Comparison of ENCODE assay signal across 1 cellular context in the genomic region with DNA sequence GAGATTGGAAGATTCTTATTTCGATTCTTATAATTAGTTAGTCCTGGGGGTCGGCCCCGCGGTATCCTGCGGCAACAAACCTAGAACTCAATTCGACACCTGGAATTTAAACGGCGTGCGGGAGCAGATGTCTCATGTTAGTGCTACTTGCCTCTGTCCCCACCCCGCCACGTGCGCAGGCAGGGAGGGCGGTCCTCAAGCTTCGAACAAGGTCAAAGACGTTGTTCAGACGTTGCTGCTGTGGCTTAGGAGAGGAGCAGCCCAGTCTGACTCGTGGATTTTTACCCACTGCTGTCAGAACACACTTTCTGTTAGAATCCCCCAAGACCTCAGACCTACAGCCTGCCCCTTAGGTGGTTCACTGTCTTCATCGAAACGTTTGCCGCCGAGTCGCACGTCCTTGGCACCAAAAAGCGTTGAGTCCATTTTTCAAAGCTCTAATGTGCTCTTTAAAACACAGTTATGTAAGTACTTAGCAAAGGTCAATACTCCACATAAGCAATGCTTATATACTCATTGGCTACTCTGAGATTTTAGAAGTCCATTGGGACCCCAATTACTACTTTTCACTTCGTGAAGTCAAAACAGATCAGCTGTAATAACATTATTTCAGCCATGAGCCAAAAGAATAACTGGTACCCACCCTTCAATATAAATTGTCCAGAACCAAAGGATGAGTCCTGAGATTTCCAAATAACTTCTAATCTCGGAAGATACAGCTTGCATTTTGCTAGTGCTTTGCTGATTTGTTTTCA.
TF ChIP-seq lines count a peak whose summit lies in the region.

No MANE protein-coding gene starts in this region.

TF ChIP-seq in K562, 482 proteins besides CTCF, POLR2A, EP300 and RAD21 (continued from another document and continues in another):
- TF ChIP-seq, protein P1, sequence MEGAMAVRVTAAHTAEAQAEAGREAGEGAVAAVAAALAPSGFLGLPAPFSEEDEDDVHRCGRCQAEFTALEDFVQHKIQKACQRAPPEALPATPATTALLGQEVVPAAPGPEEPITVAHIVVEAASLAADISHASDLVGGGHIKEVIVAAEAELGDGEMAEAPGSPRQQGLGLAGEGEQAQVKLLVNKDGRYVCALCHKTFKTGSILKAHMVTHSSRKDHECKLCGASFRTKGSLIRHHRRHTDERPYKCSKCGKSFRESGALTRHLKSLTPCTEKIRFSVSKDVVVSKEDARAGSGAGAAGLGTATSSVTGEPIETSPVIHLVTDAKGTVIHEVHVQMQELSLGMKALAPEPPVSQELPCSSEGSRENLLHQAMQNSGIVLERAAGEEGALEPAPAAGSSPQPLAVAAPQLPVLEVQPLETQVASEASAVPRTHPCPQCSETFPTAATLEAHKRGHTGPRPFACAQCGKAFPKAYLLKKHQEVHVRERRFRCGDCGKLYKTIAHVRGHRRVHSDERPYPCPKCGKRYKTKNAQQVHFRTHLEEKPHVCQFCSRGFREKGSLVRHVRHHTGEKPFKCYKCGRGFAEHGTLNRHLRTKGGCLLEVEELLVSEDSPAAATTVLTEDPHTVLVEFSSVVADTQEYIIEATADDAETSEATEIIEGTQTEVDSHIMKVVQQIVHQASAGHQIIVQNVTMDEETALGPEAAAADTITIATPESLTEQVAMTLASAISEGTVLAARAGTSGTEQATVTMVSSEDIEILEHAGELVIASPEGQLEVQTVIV (CRISPR knock-in tag; IDR thresholded peaks at IDR 0.05; ENCODE audit: borderline replicate concordance): no peak
- peak; percentile 10 for TF ChIP-seq ARID1B (IDR thresholded peaks at IDR 0.05)
- TF ChIP-seq, protein P2, sequence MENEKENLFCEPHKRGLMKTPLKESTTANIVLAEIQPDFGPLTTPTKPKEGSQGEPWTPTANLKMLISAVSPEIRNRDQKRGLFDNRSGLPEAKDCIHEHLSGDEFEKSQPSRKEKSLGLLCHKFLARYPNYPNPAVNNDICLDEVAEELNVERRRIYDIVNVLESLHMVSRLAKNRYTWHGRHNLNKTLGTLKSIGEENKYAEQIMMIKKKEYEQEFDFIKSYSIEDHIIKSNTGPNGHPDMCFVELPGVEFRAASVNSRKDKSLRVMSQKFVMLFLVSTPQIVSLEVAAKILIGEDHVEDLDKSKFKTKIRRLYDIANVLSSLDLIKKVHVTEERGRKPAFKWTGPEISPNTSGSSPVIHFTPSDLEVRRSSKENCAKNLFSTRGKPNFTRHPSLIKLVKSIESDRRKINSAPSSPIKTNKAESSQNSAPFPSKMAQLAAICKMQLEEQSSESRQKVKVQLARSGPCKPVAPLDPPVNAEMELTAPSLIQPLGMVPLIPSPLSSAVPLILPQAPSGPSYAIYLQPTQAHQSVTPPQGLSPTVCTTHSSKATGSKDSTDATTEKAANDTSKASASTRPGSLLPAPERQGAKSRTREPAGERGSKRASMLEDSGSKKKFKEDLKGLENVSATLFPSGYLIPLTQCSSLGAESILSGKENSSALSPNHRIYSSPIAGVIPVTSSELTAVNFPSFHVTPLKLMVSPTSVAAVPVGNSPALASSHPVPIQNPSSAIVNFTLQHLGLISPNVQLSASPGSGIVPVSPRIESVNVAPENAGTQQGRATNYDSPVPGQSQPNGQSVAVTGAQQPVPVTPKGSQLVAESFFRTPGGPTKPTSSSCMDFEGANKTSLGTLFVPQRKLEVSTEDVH (IDR thresholded peaks at IDR 0.05; ENCODE audit: low read depth, partially characterized antibody): no peak
- no peak for TF ChIP-seq MYNN (IDR thresholded peaks at IDR 0.05)
- no peak for TF ChIP-seq MYNN (CRISPR knock-in tag; IDR thresholded peaks at IDR 0.05)
- TF ChIP-seq ILK (tag; IDR thresholded peaks at IDR 0.05; ENCODE audit: borderline replicate concordance, low read depth): no peak
- TF ChIP-seq NCOA4 (IDR thresholded peaks at IDR 0.05; ENCODE audit: partially characterized antibody): no peak
- TF ChIP-seq RBM34 (IDR thresholded peaks at IDR 0.05; ENCODE audit: borderline replicate concordance, insufficient read depth, low read length): no peak
- peak; percentile 49; the same call in 1 of the 2 replicates for TF ChIP-seq ZNF239 (CRISPR knock-in tag; IDR thresholded peaks at IDR 0.05)
- TF ChIP-seq SETDB1 (IDR thresholded peaks at IDR 0.05; ENCODE audit: low read length): no peak
- 0 out of 2 replicates have a peak, but pooled peaks have one; percentile 32 for TF ChIP-seq SMAD3 (CRISPR knock-in tag; conservative IDR thresholded peaks at IDR 0.05)
- no peak; the same call in none of the 2 replicates for TF ChIP-seq SP1 (CRISPR knock-in tag; IDR thresholded peaks at IDR 0.05)
- TF ChIP-seq, protein P3, sequence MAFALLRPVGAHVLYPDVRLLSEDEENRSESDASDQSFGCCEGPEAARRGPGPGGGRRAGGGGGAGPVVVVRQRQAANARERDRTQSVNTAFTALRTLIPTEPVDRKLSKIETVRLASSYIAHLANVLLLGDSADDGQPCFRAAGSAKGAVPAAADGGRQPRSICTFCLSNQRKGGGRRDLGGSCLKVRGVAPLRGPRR (CRISPR knock-in tag; IDR thresholded peaks at IDR 0.05): no peak
- TF ChIP-seq MCM3 (IDR thresholded peaks at IDR 0.05): no peak
- peak; percentile 29; the same call in 1 of the 2 replicates for TF ChIP-seq CC2D1A (IDR thresholded peaks at IDR 0.05)
- no peak for TF ChIP-seq ZFP36 (IDR thresholded peaks at IDR 0.05; ENCODE audit: low read depth, low read length, partially characterized antibody)
- no peak for TF ChIP-seq ZEB2 (IDR thresholded peaks at IDR 0.05)
- no peak for TF ChIP-seq HNRNPH1 (optimal IDR thresholded peaks at IDR 0.05; ENCODE audit: low read depth, low read length)
- TF ChIP-seq TCF7 (IDR thresholded peaks at IDR 0.05; ENCODE audit: borderline replicate concordance): no peak
- TF ChIP-seq, protein P4, sequence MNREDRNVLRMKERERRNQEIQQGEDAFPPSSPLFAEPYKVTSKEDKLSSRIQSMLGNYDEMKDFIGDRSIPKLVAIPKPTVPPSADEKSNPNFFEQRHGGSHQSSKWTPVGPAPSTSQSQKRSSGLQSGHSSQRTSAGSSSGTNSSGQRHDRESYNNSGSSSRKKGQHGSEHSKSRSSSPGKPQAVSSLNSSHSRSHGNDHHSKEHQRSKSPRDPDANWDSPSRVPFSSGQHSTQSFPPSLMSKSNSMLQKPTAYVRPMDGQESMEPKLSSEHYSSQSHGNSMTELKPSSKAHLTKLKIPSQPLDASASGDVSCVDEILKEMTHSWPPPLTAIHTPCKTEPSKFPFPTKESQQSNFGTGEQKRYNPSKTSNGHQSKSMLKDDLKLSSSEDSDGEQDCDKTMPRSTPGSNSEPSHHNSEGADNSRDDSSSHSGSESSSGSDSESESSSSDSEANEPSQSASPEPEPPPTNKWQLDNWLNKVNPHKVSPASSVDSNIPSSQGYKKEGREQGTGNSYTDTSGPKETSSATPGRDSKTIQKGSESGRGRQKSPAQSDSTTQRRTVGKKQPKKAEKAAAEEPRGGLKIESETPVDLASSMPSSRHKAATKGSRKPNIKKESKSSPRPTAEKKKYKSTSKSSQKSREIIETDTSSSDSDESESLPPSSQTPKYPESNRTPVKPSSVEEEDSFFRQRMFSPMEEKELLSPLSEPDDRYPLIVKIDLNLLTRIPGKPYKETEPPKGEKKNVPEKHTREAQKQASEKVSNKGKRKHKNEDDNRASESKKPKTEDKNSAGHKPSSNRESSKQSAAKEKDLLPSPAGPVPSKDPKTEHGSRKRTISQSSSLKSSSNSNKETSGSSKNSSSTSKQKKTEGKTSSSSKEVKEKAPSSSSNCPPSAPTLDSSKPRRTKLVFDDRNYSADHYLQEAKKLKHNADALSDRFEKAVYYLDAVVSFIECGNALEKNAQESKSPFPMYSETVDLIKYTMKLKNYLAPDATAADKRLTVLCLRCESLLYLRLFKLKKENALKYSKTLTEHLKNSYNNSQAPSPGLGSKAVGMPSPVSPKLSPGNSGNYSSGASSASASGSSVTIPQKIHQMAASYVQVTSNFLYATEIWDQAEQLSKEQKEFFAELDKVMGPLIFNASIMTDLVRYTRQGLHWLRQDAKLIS (CRISPR knock-in tag; IDR thresholded peaks at IDR 0.05): peak; percentile 4; the same call in 1 of the 2 replicates
- no peak for TF ChIP-seq XRCC3 (IDR thresholded peaks at IDR 0.05)
- peak; percentile 59 for TF ChIP-seq CHD1 (IDR thresholded peaks at IDR 0.05; ENCODE audit: low read length)
- TF ChIP-seq LCOR (CRISPR knock-in tag; IDR thresholded peaks at IDR 0.05): peak; percentile 61; the same call in 1 of the 2 replicates
- TF ChIP-seq, protein P5, sequence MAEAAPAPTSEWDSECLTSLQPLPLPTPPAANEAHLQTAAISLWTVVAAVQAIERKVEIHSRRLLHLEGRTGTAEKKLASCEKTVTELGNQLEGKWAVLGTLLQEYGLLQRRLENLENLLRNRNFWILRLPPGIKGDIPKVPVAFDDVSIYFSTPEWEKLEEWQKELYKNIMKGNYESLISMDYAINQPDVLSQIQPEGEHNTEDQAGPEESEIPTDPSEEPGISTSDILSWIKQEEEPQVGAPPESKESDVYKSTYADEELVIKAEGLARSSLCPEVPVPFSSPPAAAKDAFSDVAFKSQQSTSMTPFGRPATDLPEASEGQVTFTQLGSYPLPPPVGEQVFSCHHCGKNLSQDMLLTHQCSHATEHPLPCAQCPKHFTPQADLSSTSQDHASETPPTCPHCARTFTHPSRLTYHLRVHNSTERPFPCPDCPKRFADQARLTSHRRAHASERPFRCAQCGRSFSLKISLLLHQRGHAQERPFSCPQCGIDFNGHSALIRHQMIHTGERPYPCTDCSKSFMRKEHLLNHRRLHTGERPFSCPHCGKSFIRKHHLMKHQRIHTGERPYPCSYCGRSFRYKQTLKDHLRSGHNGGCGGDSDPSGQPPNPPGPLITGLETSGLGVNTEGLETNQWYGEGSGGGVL (CRISPR knock-in tag; IDR thresholded peaks at IDR 0.05): no peak
- TF ChIP-seq, protein P6, sequence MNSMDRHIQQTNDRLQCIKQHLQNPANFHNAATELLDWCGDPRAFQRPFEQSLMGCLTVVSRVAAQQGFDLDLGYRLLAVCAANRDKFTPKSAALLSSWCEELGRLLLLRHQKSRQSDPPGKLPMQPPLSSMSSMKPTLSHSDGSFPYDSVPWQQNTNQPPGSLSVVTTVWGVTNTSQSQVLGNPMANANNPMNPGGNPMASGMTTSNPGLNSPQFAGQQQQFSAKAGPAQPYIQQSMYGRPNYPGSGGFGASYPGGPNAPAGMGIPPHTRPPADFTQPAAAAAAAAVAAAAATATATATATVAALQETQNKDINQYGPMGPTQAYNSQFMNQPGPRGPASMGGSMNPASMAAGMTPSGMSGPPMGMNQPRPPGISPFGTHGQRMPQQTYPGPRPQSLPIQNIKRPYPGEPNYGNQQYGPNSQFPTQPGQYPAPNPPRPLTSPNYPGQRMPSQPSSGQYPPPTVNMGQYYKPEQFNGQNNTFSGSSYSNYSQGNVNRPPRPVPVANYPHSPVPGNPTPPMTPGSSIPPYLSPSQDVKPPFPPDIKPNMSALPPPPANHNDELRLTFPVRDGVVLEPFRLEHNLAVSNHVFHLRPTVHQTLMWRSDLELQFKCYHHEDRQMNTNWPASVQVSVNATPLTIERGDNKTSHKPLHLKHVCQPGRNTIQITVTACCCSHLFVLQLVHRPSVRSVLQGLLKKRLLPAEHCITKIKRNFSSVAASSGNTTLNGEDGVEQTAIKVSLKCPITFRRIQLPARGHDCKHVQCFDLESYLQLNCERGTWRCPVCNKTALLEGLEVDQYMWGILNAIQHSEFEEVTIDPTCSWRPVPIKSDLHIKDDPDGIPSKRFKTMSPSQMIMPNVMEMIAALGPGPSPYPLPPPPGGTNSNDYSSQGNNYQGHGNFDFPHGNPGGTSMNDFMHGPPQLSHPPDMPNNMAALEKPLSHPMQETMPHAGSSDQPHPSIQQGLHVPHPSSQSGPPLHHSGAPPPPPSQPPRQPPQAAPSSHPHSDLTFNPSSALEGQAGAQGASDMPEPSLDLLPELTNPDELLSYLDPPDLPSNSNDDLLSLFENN (IDR thresholded peaks at IDR 0.05; ENCODE audit: low read depth in 2 of 2, low read length in 2 of 2): peak in 1 of 2 experiments; percentile 27; a peak in 1 of 4 replicates
- peak in 1 of 2 experiments; percentile 70; a peak in 2 of 4 replicates for TF ChIP-seq NONO (IDR thresholded peaks at IDR 0.05; ENCODE audit: low read depth in 2 of 2, low read length in 1 of 2)
- TF ChIP-seq SNIP1 (IDR thresholded peaks at IDR 0.05; ENCODE audit: low read depth): no peak; the same call in 1 of the 2 replicates
- TF ChIP-seq ZNF232 (CRISPR knock-in tag; IDR thresholded peaks at IDR 0.05): peak; percentile 98
- TF ChIP-seq SIN3A (IDR thresholded peaks at IDR 0.05; ENCODE audit: borderline replicate concordance in 2 of 2, control insufficient read depth in 1 of 2, low read depth in 2 of 2, low read length in 2 of 2): peak; percentile 64 to 76; a peak in 2 of 4 replicates
- no peak for TF ChIP-seq TRIM28 (IDR thresholded peaks at IDR 0.05)
- no peak for TF ChIP-seq ZFP1 (CRISPR knock-in tag; IDR thresholded peaks at IDR 0.05)
- TF ChIP-seq ZNF431 (CRISPR knock-in tag; IDR thresholded peaks at IDR 0.05): peak; percentile 95
- TF ChIP-seq ZBTB8A (IDR thresholded peaks at IDR 0.05; ENCODE audit: partially characterized antibody): no peak
- no peak for TF ChIP-seq CBFA2T2 (conservative IDR thresholded peaks at IDR 0.05)
- TF ChIP-seq CREBBP (IDR thresholded peaks at IDR 0.05; ENCODE audit: low read depth, low read length): no peak
- TF ChIP-seq ZNF780A (CRISPR knock-in tag; IDR thresholded peaks at IDR 0.05): no peak
- TF ChIP-seq, protein P7, sequence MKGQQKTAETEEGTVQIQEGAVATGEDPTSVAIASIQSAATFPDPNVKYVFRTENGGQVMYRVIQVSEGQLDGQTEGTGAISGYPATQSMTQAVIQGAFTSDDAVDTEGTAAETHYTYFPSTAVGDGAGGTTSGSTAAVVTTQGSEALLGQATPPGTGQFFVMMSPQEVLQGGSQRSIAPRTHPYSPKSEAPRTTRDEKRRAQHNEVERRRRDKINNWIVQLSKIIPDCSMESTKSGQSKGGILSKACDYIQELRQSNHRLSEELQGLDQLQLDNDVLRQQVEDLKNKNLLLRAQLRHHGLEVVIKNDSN (CRISPR knock-in tag; IDR thresholded peaks at IDR 0.05): peak; percentile 91
- TF ChIP-seq ATF7 (IDR thresholded peaks at IDR 0.05): no peak
- TF ChIP-seq, protein P8, sequence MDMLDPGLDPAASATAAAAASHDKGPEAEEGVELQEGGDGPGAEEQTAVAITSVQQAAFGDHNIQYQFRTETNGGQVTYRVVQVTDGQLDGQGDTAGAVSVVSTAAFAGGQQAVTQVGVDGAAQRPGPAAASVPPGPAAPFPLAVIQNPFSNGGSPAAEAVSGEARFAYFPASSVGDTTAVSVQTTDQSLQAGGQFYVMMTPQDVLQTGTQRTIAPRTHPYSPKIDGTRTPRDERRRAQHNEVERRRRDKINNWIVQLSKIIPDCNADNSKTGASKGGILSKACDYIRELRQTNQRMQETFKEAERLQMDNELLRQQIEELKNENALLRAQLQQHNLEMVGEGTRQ (CRISPR knock-in tag; IDR thresholded peaks at IDR 0.05): peak; percentile 76
- TF ChIP-seq, protein P9, sequence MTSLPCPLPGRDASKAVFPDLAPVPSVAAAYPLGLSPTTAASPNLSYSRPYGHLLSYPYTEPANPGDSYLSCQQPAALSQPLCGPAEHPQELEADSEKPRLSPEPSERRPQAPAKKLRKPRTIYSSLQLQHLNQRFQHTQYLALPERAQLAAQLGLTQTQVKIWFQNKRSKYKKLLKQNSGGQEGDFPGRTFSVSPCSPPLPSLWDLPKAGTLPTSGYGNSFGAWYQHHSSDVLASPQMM (CRISPR knock-in tag; IDR thresholded peaks at IDR 0.05): no peak
- no peak for TF ChIP-seq SNRNP70 (optimal IDR thresholded peaks at IDR 0.05; ENCODE audit: low read depth, low read length)
- no peak; a peak in 1 of 4 replicates for TF ChIP-seq NRF1 (conservative IDR thresholded peaks at IDR 0.05 in 1 of 2, IDR thresholded peaks at IDR 0.05 in 1 of 2)
